In the genomic region with DNA sequence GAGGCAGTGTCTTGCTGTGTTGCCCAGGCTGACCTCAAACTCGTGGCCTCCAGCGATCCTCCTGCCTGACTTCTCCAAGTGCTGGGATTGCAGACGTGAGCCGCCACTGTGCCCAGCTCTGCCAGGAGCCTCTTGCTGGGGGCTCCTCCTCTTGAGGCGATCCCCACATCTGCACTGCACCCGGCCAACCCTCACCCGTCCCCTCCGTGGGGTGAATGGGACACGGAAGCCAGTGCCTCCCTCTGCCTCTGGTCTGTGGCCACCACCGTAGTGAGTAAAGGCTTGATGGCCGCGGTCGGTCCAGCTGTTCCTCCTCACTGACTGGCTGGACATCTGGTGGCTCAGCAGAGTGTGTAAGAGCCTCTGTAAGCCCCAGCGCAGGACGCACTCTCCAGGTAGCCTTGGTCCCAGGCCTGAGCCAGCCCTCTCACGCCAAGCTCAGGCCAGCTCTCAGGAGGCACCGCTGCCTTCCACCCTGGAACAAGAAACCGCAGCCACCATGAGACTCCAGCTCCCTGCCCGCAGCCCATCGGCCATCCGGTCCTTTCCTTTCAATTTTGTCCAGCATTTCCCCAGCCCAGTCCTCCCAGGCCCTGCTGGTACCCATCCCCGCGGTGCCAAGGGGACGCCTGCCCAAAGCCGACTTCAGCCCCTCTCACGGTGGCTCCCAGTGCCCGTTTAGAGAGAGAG, we compare ENCODE assay signal across 22 cellular contexts.
DNase-seq lines count a peak whose midpoint lies in the region; ATAC-seq and TF ChIP-seq lines count a peak whose summit lies in the region.
"Had no signal": no experiment of that assay in that cellular context is flagged by ENCODE, and none has a peak within 500 bp of the region (broad histone marks: within the 10 kb centered on the region; RNA-seq: fewer than 3 reads in every experiment).

No MANE protein-coding gene starts in this region.

- H3K27me3 ChIP-seq in BLaER1 (peaks cover 70% of the 10 kb centered on the region), esophagus muscularis mucosa (peaks cover 4 to 87% (median 16%) of the 10 kb centered on the region in 4 donors), heart left ventricle (peaks cover 6 to 78% (median 30%) of the 10 kb centered on the region in 9 donors)
- H3K27me3 ChIP-seq in BLaER1 treated with 17β-estradiol and CSF1 and Interleukin-3, amounts not matched to agents 10 nM and 100 nM: peaks cover 67 to 99% (median 78%) of the 10 kb centered on the region in 11 experiments

- no peak for TF ChIP-seq EP300 in esophagus muscularis mucosa (IDR thresholded peaks at IDR 0.05)

- H3K27ac ChIP-seq in BLaER1 (no peak overlapping the region), esophagus muscularis mucosa (replicated peaks in 1 of 4) (no peak overlapping the region), RWPE1 (no peak overlapping the region), heart left ventricle (no peak overlapping the region)
- H3K27ac ChIP-seq in BLaER1 treated with 17β-estradiol and CSF1 and Interleukin-3, amounts not matched to agents 10 nM and 100 nM: no peak overlapping the region
- H3K27ac ChIP-seq: HL-60, KMS-11, PC-9 had no signal

- peaks cover 5% of the 10 kb centered on the region; the same call in 1 of the 2 replicates for H3K9me3 ChIP-seq in BLaER1
- peaks cover 5 to 11% (median 7%) of the 10 kb centered on the region in 11 experiments; a peak in 21 of 22 replicates for H3K9me3 ChIP-seq in BLaER1 treated with 17β-estradiol and CSF1 and Interleukin-3, amounts not matched to agents 10 nM and 100 nM (replicated peaks in 1 of 11)
- H3K9me3 ChIP-seq in esophagus muscularis mucosa: peaks cover 0 to 6% (median 5%) of the 10 kb centered on the region in 4 donors
- H3K9me3 ChIP-seq in heart left ventricle: peaks cover 0 to 6% (median 0%) of the 10 kb centered on the region in 12 donors

- peaks cover 80% of the 10 kb centered on the region for H3K27me3 Mint-ChIP-seq in type B pancreatic cell

- CTCF ChIA-PET in RWPE1 (lab: Yijun Ruan, JAX): no interaction called here

- H3K4me1 ChIP-seq in BLaER1: peaks cover 60% of the 10 kb centered on the region
- peaks cover 21 to 60% (median 41%) of the 10 kb centered on the region in 10 experiments for H3K4me1 ChIP-seq in BLaER1 treated with 17β-estradiol and CSF1 and Interleukin-3, amounts not matched to agents 10 nM and 100 nM
- H3K4me1 ChIP-seq in esophagus muscularis mucosa: peaks cover 4 to 15% (median 7%) of the 10 kb centered on the region in 4 donors
- H3K4me1 ChIP-seq in heart left ventricle: peaks cover 0 to 14% (median 4%) of the 10 kb centered on the region in 12 donors

- H3K4me3 Mint-ChIP-seq in type B pancreatic cell: no peak overlapping the region

- POLR2A ChIA-PET in RWPE1 (lab: Yijun Ruan, JAX; ENCODE audit: low non-redundant PET): no interaction called here

- no peaks in the 10 kb centered on the region for H3K36me3 Mint-ChIP-seq in type B pancreatic cell
- H3K36me3 Mint-ChIP-seq: CD14-positive monocyte, IgD-negative memory B cell had no signal

- WGBS in esophagus muscularis mucosa: 81% methylated on average over 27 of the region's 27 CpGs
- WGBS in heart left ventricle, 4 donors: 79 to 86% (median 82%) methylated on average over 24 to 27 of the region's 27 CpGs

- TF ChIP-seq POLR2A in esophagus muscularis mucosa (IDR thresholded peaks at IDR 0.05; ENCODE audit: low read depth): no peak
- no peak for TF ChIP-seq POLR2A in heart left ventricle (IDR thresholded peaks at IDR 0.05)

- H3K36me3 ChIP-seq in BLaER1 (no peaks in the 10 kb centered on the region), esophagus muscularis mucosa (no peaks in the 10 kb centered on the region), heart left ventricle (no peaks in the 10 kb centered on the region)
- H3K36me3 ChIP-seq in BLaER1 treated with 17β-estradiol and CSF1 and Interleukin-3, amounts not matched to agents 10 nM and 100 nM: no peaks in the 10 kb centered on the region

- TF ChIP-seq CTCF in esophagus muscularis mucosa (IDR thresholded peaks at IDR 0.05): no peak
- no peak for TF ChIP-seq CTCF in type B pancreatic cell (conservative IDR thresholded peaks at IDR 0.05)
- no peak for TF ChIP-seq CTCF in RWPE1 (conservative IDR thresholded peaks at IDR 0.05; ENCODE audit: low read depth)
- no peak for TF ChIP-seq CTCF in heart left ventricle (IDR thresholded peaks at IDR 0.05)

- peaks cover 30% of the 10 kb centered on the region for H4K20me1 ChIP-seq in BLaER1
- H4K20me1 ChIP-seq in BLaER1 treated with 17β-estradiol and CSF1 and Interleukin-3, amounts not matched to agents 10 nM and 100 nM: peaks cover 0 to 36% (median 15%) of the 10 kb centered on the region in 11 experiments; a peak in 13 of 22 replicates

- no peaks in the 10 kb centered on the region for H3K4me1 Mint-ChIP-seq in type B pancreatic cell (ENCODE audit: unreplicated experiment)

- DNase-seq in esophagus muscularis mucosa (ENCODE audit: extremely low spot score) (peak; percentile 78), type B pancreatic cell (ENCODE audit: extremely low spot score, unreplicated experiment) (peak; percentile 61), RWPE1 (ENCODE audit: low spot score) (no peak), heart left ventricle (no peak), germinal center (ENCODE audit: low spot score) (no peak)
- DNase-seq: MM.1S, NCI-H1048, NCI-H1417, NCI-H1694, NCI-H2029 treated with DMSO at 0.1 percent for 48 hours, NCI-H446 treated with DMSO at 0.1 percent for 48 hours, NCI-H526, NCI-H82, PC-9, RPMI8226, SHP77 treated with DMSO at 0.1 percent for 48 hours had no signal

- H3K9ac ChIP-seq in BLaER1: no peak overlapping the region
- peak overlapping the region in 1 of 11 experiments; percentile 5; a peak in 1 of 22 replicates for H3K9ac ChIP-seq in BLaER1 treated with 17β-estradiol and CSF1 and Interleukin-3, amounts not matched to agents 10 nM and 100 nM
- H3K9ac ChIP-seq: KMS-11 had no signal

- H3K9me3 Mint-ChIP-seq in type B pancreatic cell: no peaks in the 10 kb centered on the region
- H3K9me3 Mint-ChIP-seq: IgD-negative memory B cell had no signal

- H3K27ac Mint-ChIP-seq in type B pancreatic cell: no peak overlapping the region
- H3K27ac Mint-ChIP-seq: IgD-negative memory B cell had no signal

- ATAC-seq in heart left ventricle: no peak

- peak overlapping the region; percentile 75 for H3K4me2 ChIP-seq in BLaER1
- peak overlapping the region in 9 of 11 experiments; percentile 24 to 80 (median 73); a peak in 16 of 22 replicates for H3K4me2 ChIP-seq in BLaER1 treated with 17β-estradiol and CSF1 and Interleukin-3, amounts not matched to agents 10 nM and 100 nM
- H3K4me2 ChIP-seq: KMS-11, PC-9 had no signal

- no peak overlapping the region for H3K4me3 ChIP-seq in BLaER1
- H3K4me3 ChIP-seq in BLaER1 treated with 17β-estradiol and CSF1 and Interleukin-3, amounts not matched to agents 10 nM and 100 nM: no peak overlapping the region
- H3K4me3 ChIP-seq in esophagus muscularis mucosa: no peak overlapping the region
- H3K4me3 ChIP-seq in heart left ventricle: no peak overlapping the region
- H3K4me3 ChIP-seq: PC-9 had no signal

- intact Hi-C loops in esophagus muscularis mucosa (cut with DNase I) (no loop called here), heart left ventricle (cut with DNase I) (loop anchor here in 3 of 10 donors (10.0 kb wide), 3 partner anchors 73 to 1153 kb away; no protein-coding TSS in a partner anchor)

Comparison
In these comparisons a context has a peak if more than half of its experiments do, and no peak if none do; other contexts are left out.
1. DNase-seq: peak in esophagus muscularis mucosa (single experiment) and type B pancreatic cell (single experiment); none in RWPE1 (single experiment), heart left ventricle (0 of 5) and germinal center (single experiment).